11 cellular contexts compared by ENCODE assay signal in genomic region chr3:47441796-47442551, GRCh38. TPM values are rescaled to one million over a fixed set of nuclear protein-coding genes. Genes with fewer than 3 reads are reported as not detected.
DNase-seq lines count a peak whose midpoint lies in the region; ATAC-seq, FAIRE-seq and TF ChIP-seq lines count a peak whose summit lies in the region.
"Had no signal": no experiment of that assay in that cellular context is flagged by ENCODE, and none has a peak within 500 bp of the region (broad histone marks: within the 10 kb centered on the region; RNA-seq: fewer than 3 reads in every experiment).

No MANE protein-coding gene starts in this region.

- H3K9me3 Mint-ChIP-seq in glutamatergic neuron (ENCODE audit: unreplicated experiment): peaks cover 2% of the 10 kb centered on the region

- H3K4me3 ChIP-seq in HUES48 (ENCODE audit: low read depth, low read length) (no peak overlapping the region), K562 (no peak overlapping the region), right lobe of liver (peak overlapping the region in 1 of 3 donors; percentile 12), small intestine (ENCODE audit: low read depth in 1 of 2, low read length in 2 of 2) (no peak overlapping the region)
- H3K4me3 ChIP-seq: left lung had no signal

- intact Hi-C loops in K562 (cut with micrococcal nuclease) (no loop called here), right lobe of liver (cut with DNase I) (no loop called here)

- no peaks in the 10 kb centered on the region for H3K9me1 ChIP-seq in K562 (ENCODE audit: control insufficient read depth, insufficient read depth, low read length)

- no peak for TF ChIP-seq POLR2A in K562 (conservative IDR thresholded peaks at IDR 0.05)
- no peak for TF ChIP-seq POLR2A in right lobe of liver (IDR thresholded peaks at IDR 0.05)

- H3K27me3 Mint-ChIP-seq in glutamatergic neuron (ENCODE audit: unreplicated experiment): no peaks in the 10 kb centered on the region

- no peak for TF ChIP-seq RAD21 in K562 (CRISPR knock-in tag; conservative IDR thresholded peaks at IDR 0.05 in 1 of 2, IDR thresholded peaks at IDR 0.05 in 1 of 2)

- TF ChIP-seq EP300 in K562 (IDR thresholded peaks at IDR 0.05; ENCODE audit: low read length): no peak

- BruUV-seq in K562 (replicated peaks; lab: Mats Ljungman, UMichigan): no TSS peak

- 79% methylated on average over 4 of the region's 4 CpGs for WGBS in K562 (ENCODE audit: insufficient coverage, low coverage, missing lambda C conversion rate)
- WGBS in right lobe of liver (ENCODE audit: insufficient coverage, low coverage, low lambda C conversion rate, missing lambda C conversion rate): 40% methylated on average over 4 of the region's 4 CpGs
- WGBS in small intestine, 3 donors: 11 to 64% (median 46%) methylated on average over 4 of the region's 4 CpGs

- H3K36me3 Mint-ChIP-seq in glutamatergic neuron (ENCODE audit: unreplicated experiment): no peaks in the 10 kb centered on the region

- H3K36me3 ChIP-seq in HUES48 (ENCODE audit: control insufficient read depth, insufficient read depth, low read length): peaks cover 46% of the 10 kb centered on the region
- peaks cover 56% of the 10 kb centered on the region for H3K36me3 ChIP-seq in K562 (ENCODE audit: control insufficient read depth, insufficient read depth, low read length)
- peaks cover 0 to 20% (median 0%) of the 10 kb centered on the region in 4 donors for H3K36me3 ChIP-seq in right lobe of liver
- H3K36me3 ChIP-seq in small intestine (ENCODE audit: control insufficient read depth in 2 of 2, insufficient read depth in 2 of 2, low read length in 2 of 2): peaks cover 0 to 11% of the 10 kb centered on the region in 2 donors

- FAIRE-seq in K562 (lab: Jason Lieb, UNC) (no peak), small intestine (lab: Jason Lieb, UNC) (no peak)
- FAIRE-seq: frontal cortex had no signal

- H3K27ac ChIP-seq in HUES48 (ENCODE audit: low read depth, low read length): peak overlapping the region; percentile 51
- no peak overlapping the region for H3K27ac ChIP-seq in K562 (ENCODE audit: extremely low read depth, low read depth, low read length)
- peak overlapping the region; percentile 30 to 86 (median 69) for H3K27ac ChIP-seq in right lobe of liver
- peak overlapping the region; percentile 84 to 96 for H3K27ac ChIP-seq in small intestine (ENCODE audit: low read depth in 1 of 2, low read length in 1 of 2)
- H3K27ac ChIP-seq: left lung had no signal

- peaks cover 8% of the 10 kb centered on the region; the same call in 1 of the 2 replicates for H3K4me1 ChIP-seq in HUES48 (ENCODE audit: control insufficient read depth, insufficient read depth, low read length)
- no peaks in the 10 kb centered on the region; a peak in 1 of 5 replicates for H3K4me1 ChIP-seq in K562 (replicated peaks in 1 of 2; ENCODE audit: control insufficient read depth in 2 of 2, insufficient read depth in 2 of 2, low read length in 2 of 2)
- peaks cover 0 to 37% (median 17%) of the 10 kb centered on the region in 4 donors for H3K4me1 ChIP-seq in right lobe of liver
- peaks cover 0 to 8% of the 10 kb centered on the region in 2 donors for H3K4me1 ChIP-seq in small intestine (ENCODE audit: control insufficient read depth in 2 of 2, insufficient read depth in 1 of 2, low read depth in 1 of 2, low read length in 1 of 2)

- ATAC-seq in K562 (no peak), right lobe of liver (peak; percentile 3 to 36 (median 24))

- POLR2A ChIA-PET in K562 (lab: Yijun Ruan, JAX): interaction anchor here (0.6 to 1.2 kb wide), 5 partner anchors 8 to 272 kb away, joined by 3 read pairs; no protein-coding TSS in a partner anchor

- H3K9ac ChIP-seq in HUES48 (ENCODE audit: low read depth, low read length) (no peak overlapping the region), K562 (ENCODE audit: insufficient read depth in 1 of 2, low read depth in 2 of 2, low read length in 2 of 2) (no peak overlapping the region)

- DNase-seq in K562 (ENCODE audit: extremely low read depth in 1 of 4, low spot score in 3 of 4): no peak
- DNase-seq in right lobe of liver: peak in 1 of 3 donors; percentile 39
- peak; percentile 98 for DNase-seq in small intestine
- no peak for DNase-seq in GDM1 (lab: John Stamatoyannopoulos, UW)
- no peak for DNase-seq in GM19238 (ENCODE audit: insufficient read length, low spot score)
- DNase-seq in glutamatergic neuron: no peak
- DNase-seq: activated CD4-positive, CD25-positive, alpha-beta regulatory T cell treated with anti-CD3 and anti-CD28 coated beads, Interleukin-2, amount 50 U/mL, for 72 hours; cortex of kidney; left lung had no signal

- no peak for TF ChIP-seq CTCF in K562 (IDR thresholded peaks at IDR 0.05 in 2 of 3, conservative IDR thresholded peaks at IDR 0.05 in 1 of 3; ENCODE audit: insufficient read depth in 2 of 3, low read depth in 1 of 3, low read length in 3 of 3)
- no peak for TF ChIP-seq CTCF in right lobe of liver (IDR thresholded peaks at IDR 0.05)
- no peak for TF ChIP-seq CTCF in glutamatergic neuron (IDR thresholded peaks at IDR 0.05; ENCODE audit: partially characterized antibody, unreplicated experiment)

- no peak overlapping the region for H3K4me2 ChIP-seq in K562 (ENCODE audit: insufficient read depth, low read length)

- CTCF ChIA-PET in K562 (lab: Yijun Ruan, JAX; ENCODE audit: low intra/inter-chr PET ratio): no interaction called here

- H3K4me1 Mint-ChIP-seq in glutamatergic neuron (ENCODE audit: low read depth, unreplicated experiment): peaks cover 6% of the 10 kb centered on the region

- no peak overlapping the region for H3K4me3 Mint-ChIP-seq in glutamatergic neuron (ENCODE audit: unreplicated experiment)

- no peaks in the 10 kb centered on the region; the same call in 1 of the 2 replicates for H4K20me1 ChIP-seq in K562 (replicated peaks; ENCODE audit: control insufficient read depth, insufficient read depth, low read length)

- H3K27me3 ChIP-seq in HUES48 (ENCODE audit: control insufficient read depth, insufficient read depth, low read length): no peaks in the 10 kb centered on the region
- H3K27me3 ChIP-seq in K562 (ENCODE audit: control insufficient read depth in 2 of 2, insufficient read depth in 2 of 2, low read length in 2 of 2): no peaks in the 10 kb centered on the region
- H3K27me3 ChIP-seq in right lobe of liver: no peaks in the 10 kb centered on the region
- no peaks in the 10 kb centered on the region for H3K27me3 ChIP-seq in small intestine (ENCODE audit: control insufficient read depth in 2 of 2, insufficient read depth in 2 of 2, low read length in 2 of 2)
- H3K27me3 ChIP-seq: left lung had no signal

- H3K9me3 ChIP-seq in HUES48 (ENCODE audit: control insufficient read depth, insufficient read depth, low read length) (no peaks in the 10 kb centered on the region), K562 (replicated peaks; ENCODE audit: control insufficient read depth, insufficient read depth, low read depth, low read length) (no peaks in the 10 kb centered on the region), right lobe of liver (no peaks in the 10 kb centered on the region), small intestine (ENCODE audit: control insufficient read depth, low read depth) (no peaks in the 10 kb centered on the region)
- H3K9me3 ChIP-seq: left lung had no signal

- H3K27ac Mint-ChIP-seq in glutamatergic neuron (ENCODE audit: unreplicated experiment): no peak overlapping the region

- peaks cover 46% of the 10 kb centered on the region for H3K79me2 ChIP-seq in K562 (ENCODE audit: control insufficient read depth, insufficient read depth, low read length)

- no peak overlapping the region for H2AFZ ChIP-seq in K562 (ENCODE audit: low read depth, low read length)

- in situ Hi-C loops in K562 (cut with MboI): no loop called here

TF ChIP-seq in K562, 482 proteins besides CTCF, POLR2A, EP300 and RAD21 (continues in another document):
- TF ChIP-seq CBX8 (IDR thresholded peaks at IDR 0.05; ENCODE audit: borderline replicate concordance, extremely low read depth, low read depth, low read length, poor library complexity, severe bottlenecking) (no peak), CSDE1 (IDR thresholded peaks at IDR 0.05) (no peak), ZNF316 (IDR thresholded peaks at IDR 0.05) (peak; percentile 73), ZNF224 (CRISPR knock-in tag; IDR thresholded peaks at IDR 0.05) (no peak), MAFK (IDR thresholded peaks at IDR 0.05; ENCODE audit: low read length) (peak; percentile 46; the same call in 1 of the 2 replicates), TRIM28 (IDR thresholded peaks at IDR 0.05) (no peak), KDM5B (IDR thresholded peaks at IDR 0.05; ENCODE audit: insufficient replicate concordance, low read depth, low read length) (no peak), TCF3 (CRISPR knock-in tag; IDR thresholded peaks at IDR 0.05) (no peak)

RNA-seq across cellular contexts. Expression of gene SCAP, which starts 33.8 kb away (rescaled TPM):
- total RNA-seq in K562 (2011; cell fraction: chromatin; rRNA removed; ENCODE audit: low replicate concordance): 248 and 515 TPM in 2 replicates
- 301 and 313 TPM in 2 replicates for total RNA-seq in K562 (2011; cell fraction: nucleolus; rRNA removed)
- total RNA-seq in K562 (2011; cell fraction: nucleoplasm; rRNA removed): 253 and 254 TPM in 2 replicates
- total RNA-seq in K562 (2014; rRNA removed) (60.7 and 87.6 TPM in 2 replicates), K562 (2014; rRNA removed; fragmentation: Illumina TruSeq; extraction: Trizol) (29.7 and 37.8 TPM in 2 replicates), K562 (2015; rRNA removed; fragmentation: Illumina TruSeq; extraction: Trizol) (34.6 and 36.5 TPM in 2 replicates), K562 (2021) (97.1 and 104 TPM in 2 replicates), right lobe of liver (10 to 100 TPM; 48.8 to 85.1 (median 78.9) TPM), glutamatergic neuron (ENCODE audit: unreplicated experiment) (82.7 TPM)
- polyA plus RNA-seq in K562 (2011; rRNA removed) (31.3 and 55.8 TPM in 2 replicates), K562 (2014; fragmentation: Illumina TruSeq; extraction: Trizol) (48.2 and 61.1 TPM in 2 replicates), K562 (2014; fragmentation: Nextera tagmentation; extraction: Ambion mirVana) (1 to 10 TPM; 2.6 to 3.2 TPM), K562 (2014; rRNA removed) (43.7 and 47.9 TPM in 2 replicates), small intestine (10 to 100 TPM; 43.8 to 57.2 (median 53.9) TPM)
- polyA plus RNA-seq in K562 (2011; cell fraction: cytosol; rRNA removed): 39.6 and 62.6 TPM in 2 replicates
- polyA plus RNA-seq in K562 (2011; cell fraction: nucleus; rRNA removed): 124 and 159 TPM in 2 replicates
- polyA plus RNA-seq in K562 (2012): 68.9 and 85.0 TPM in 2 replicates
- polyA minus RNA-seq in K562 (2011; rRNA and poly(A)+ RNA removed): 74.0 and 80.8 TPM in 2 replicates
- polyA minus RNA-seq in K562 (2011; cell fraction: cytosol; rRNA and poly(A)+ RNA removed): 83.2 and 91.7 TPM in 2 replicates
- 53.2 and 90.0 TPM in 2 replicates for polyA minus RNA-seq in K562 (2011; cell fraction: nucleus; rRNA and poly(A)+ RNA removed)
